Comparison of ENCODE assay signal across 20 cellular contexts in the genomic region with DNA sequence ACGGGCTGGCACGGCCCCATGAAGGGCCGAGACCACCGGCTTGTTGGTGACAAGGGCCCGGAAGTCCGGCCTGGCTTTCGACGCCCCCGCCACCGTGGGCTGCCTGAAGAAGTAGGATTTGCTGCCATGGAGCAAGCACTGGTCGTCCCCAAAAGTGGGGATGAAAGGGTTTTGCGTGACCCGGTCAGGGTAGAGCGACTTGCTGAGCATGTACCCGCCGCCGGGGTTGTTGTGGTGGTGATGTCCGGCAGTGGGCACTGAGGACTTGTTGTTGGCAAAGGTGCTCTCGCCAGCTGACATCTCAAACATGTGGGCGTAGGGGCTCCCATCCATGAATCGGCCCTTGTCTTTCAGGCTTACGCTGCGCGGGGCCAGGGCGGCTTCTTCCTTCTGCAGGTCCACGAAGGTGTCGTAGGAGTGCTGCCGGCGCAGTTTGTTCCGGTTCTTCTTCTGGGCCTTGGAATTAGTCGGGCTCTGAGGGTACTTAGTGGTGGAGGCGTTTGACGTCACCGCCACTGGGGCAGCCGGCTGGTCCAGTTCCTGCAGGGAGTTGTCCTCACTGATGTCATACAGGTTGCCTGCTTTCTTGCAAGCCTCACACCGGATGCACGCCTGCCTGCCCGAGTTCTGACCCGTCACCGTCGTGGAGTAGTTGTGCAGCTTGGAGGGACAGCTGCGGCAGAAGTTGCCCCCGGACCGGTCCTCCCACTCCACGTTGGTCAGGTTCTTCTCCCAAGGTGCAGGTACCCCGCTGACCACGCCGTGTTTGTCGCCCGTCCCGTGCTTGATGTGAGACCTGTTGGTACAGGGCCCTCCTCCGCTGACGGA.
"Had no signal": no experiment of that assay in that cellular context is flagged by ENCODE, and none has a peak within 500 bp of the region (broad histone marks: within the 10 kb centered on the region; RNA-seq: fewer than 3 reads in every experiment).

No MANE protein-coding gene starts in this region.

- H3K9me3 ChIP-seq: esophagus squamous epithelium, gastroesophageal sphincter, mucosa of descending colon, pancreas, prostate gland, stomach, uterus had no signal

- H3K27me3 Mint-ChIP-seq: central memory CD8-positive, alpha-beta T cell had no signal

- H3K36me3 Mint-ChIP-seq: naive thymus-derived CD8-positive, alpha-beta T cell had no signal

- H3K4me1 Mint-ChIP-seq: central memory CD8-positive, alpha-beta T cell; naive thymus-derived CD8-positive, alpha-beta T cell had no signal

- H3K4me3 ChIP-seq: esophagus squamous epithelium, gastroesophageal sphincter, mucosa of descending colon, pancreas, prostate gland, spleen, stomach, uterus had no signal

- ATAC-seq: gastroesophageal sphincter; mucosa of descending colon; naive thymus-derived CD8-positive, alpha-beta T cell; pancreas; sciatic nerve had no signal

- H3K9me3 Mint-ChIP-seq: central memory CD8-positive, alpha-beta T cell had no signal

- H3K27me3 ChIP-seq: esophagus squamous epithelium, gastroesophageal sphincter, pancreas, spleen, stomach, uterus had no signal

- DNase-seq: esophagus squamous epithelium; foreskin fibroblast; glutamatergic neuron; islet precursor cell; mucosa of descending colon; naive thymus-derived CD8-positive, alpha-beta T cell; spleen; stimulated activated CD4-positive, alpha-beta T cell treated with anti-CD3 and anti-CD28 coated beads, Interleukin-15, amount 100 ng/mL, for 24 hours; stimulated activated CD4-positive, alpha-beta T cell treated with anti-CD3 and anti-CD28 coated beads, Interleukin-1b, Interleukin-23, amount 100 ng/mL, for 48 hours; stimulated activated CD4-positive, alpha-beta T cell treated with anti-CD3 and anti-CD28 coated beads, Interleukin-4, amount 100 ng/mL, for 24 hours; stimulated activated naive CD4-positive, alpha-beta T cell; stomach; substantia nigra; trophoblast cell; uterus had no signal

- H3K36me3 ChIP-seq: esophagus squamous epithelium, gastroesophageal sphincter, pancreas, prostate gland, spleen, stomach, uterus had no signal

- H3K27ac Mint-ChIP-seq: naive thymus-derived CD8-positive, alpha-beta T cell had no signal

- H3K4me1 ChIP-seq: esophagus squamous epithelium, gastroesophageal sphincter, prostate gland, spleen, uterus had no signal

- H3K27ac ChIP-seq: esophagus squamous epithelium, gastroesophageal sphincter, pancreas, prostate gland, spleen, stomach, uterus had no signal

- H3K4me3 Mint-ChIP-seq: central memory CD8-positive, alpha-beta T cell; naive thymus-derived CD8-positive, alpha-beta T cell had no signal
